In the genomic region with DNA sequence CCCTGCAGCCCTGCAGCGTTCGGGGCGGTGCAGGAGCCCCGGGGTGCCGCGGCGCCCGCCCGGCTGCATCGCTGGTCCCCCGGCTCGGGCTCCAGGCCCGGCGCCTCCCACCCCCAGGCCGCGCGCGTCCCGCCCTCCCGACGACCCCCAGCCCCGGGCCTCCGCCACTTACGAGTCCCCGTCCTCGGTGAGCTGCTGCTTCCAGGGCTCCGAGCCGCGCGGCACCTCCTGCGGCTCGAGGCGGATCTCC, we compare ENCODE assay signal across 8 cellular contexts. TPM values are rescaled to one million over a fixed set of nuclear protein-coding genes. Genes with fewer than 3 reads are reported as not detected.
DNase-seq lines count a peak whose midpoint lies in the region; ATAC-seq and TF ChIP-seq lines count a peak whose summit lies in the region.

No MANE protein-coding gene starts in this region.

- H3K36me3 ChIP-seq in H7 (replicated peaks; ENCODE audit: control insufficient read depth, insufficient read depth, low read length) (peaks cover 18% of the 10 kb centered on the region), spleen (peaks cover 3 to 46% (median 39%) of the 10 kb centered on the region in 6 donors)

- POLR2A ChIA-PET in T-cell (lab: Charles Lee) = interaction anchor here (0.6 to 6.3 kb wide), 43 partner anchors 10 to 687 kb away, joined by 3 to 242 read pairs (median 5); a partner anchor contains a TSS

- no peaks in the 10 kb centered on the region for H3K27me3 Mint-ChIP-seq in T-cell

- no peaks in the 10 kb centered on the region for H3K9me3 Mint-ChIP-seq in T-cell

- TF ChIP-seq CTCF in foreskin fibroblast (IDR thresholded peaks at IDR 0.05; ENCODE audit: low read depth, low read length) = no peak
- no peak for TF ChIP-seq CTCF in spleen (IDR thresholded peaks at IDR 0.05 in 8 of 11, conservative IDR thresholded peaks at IDR 0.05 in 3 of 11)

- 0 to 3% (median 1%) methylated on average over 10 to 33 of the region's 33 CpGs for WGBS in spleen, 5 donors

- no peak for DNase-seq in H7
- DNase-seq in T-cell = peak in 1 of 34 experiments; percentile 44
- no peak for DNase-seq in foreskin fibroblast
- DNase-seq in spleen = no peak
- DNase-seq in AG08395 (ENCODE audit: low spot score) = no peak
- no peak for DNase-seq in MV-4-11 (lab: John Stamatoyannopoulos, UW)

- H3K4me1 ChIP-seq in spleen = peaks cover 51 to 76% (median 65%) of the 10 kb centered on the region in 6 donors

- peaks cover 35% of the 10 kb centered on the region for H3K36me3 Mint-ChIP-seq in T-cell

- H3K4me1 Mint-ChIP-seq in T-cell = peaks cover 58 to 64% (median 59%) of the 10 kb centered on the region in 3 donors

- no peaks in the 10 kb centered on the region; the same call in 1 of the 2 replicates for H3K27me3 ChIP-seq in H7 (ENCODE audit: control insufficient read depth, insufficient read depth, low read length)
- H3K27me3 ChIP-seq in spleen (replicated peaks in 1 of 7) = no peaks in the 10 kb centered on the region

- ATAC-seq in T-cell (replicated peaks in 1 of 4) (no peak), GM18909 (IDR thresholded peaks at IDR 0.05; ENCODE audit: poor library complexity, unreplicated experiment) (no peak), GM21737 (IDR thresholded peaks at IDR 0.05; ENCODE audit: unreplicated experiment) (no peak)

- peak overlapping the region; percentile 90 to 93 (median 90) for H3K4me3 Mint-ChIP-seq in T-cell

- no peaks in the 10 kb centered on the region for H3K9me3 ChIP-seq in spleen

- peak overlapping the region; percentile 96 to 98 for H3K27ac Mint-ChIP-seq in T-cell

- CTCF ChIA-PET in T-cell (lab: Charles Lee) = interaction anchor here (0.5 to 4.7 kb wide), 18 partner anchors 9 to 773 kb away, joined by 3 to 63 read pairs (median 4); a partner anchor contains a TSS

- no peak for TF ChIP-seq POLR2A in spleen (IDR thresholded peaks at IDR 0.05)

- peak overlapping the region; percentile 91 for H3K4me3 ChIP-seq in H7 (ENCODE audit: insufficient read depth, low read depth, low read length)
- peak overlapping the region; percentile 78 to 88 for H3K4me3 ChIP-seq in foreskin fibroblast (ENCODE audit: low read depth in 1 of 2, low read length in 2 of 2)
- H3K4me3 ChIP-seq in spleen = peak overlapping the region; percentile 73 to 99 (median 95)

- peak overlapping the region; percentile 98 to 100 (median 99) for H3K27ac ChIP-seq in spleen

- intact Hi-C loops in spleen (cut with DNase I; ENCODE audit: low total_unique reads) = loop anchor here (10.0 kb wide), 1 partner anchor 69 kb away; no protein-coding TSS in a partner anchor

RNA-seq across cellular contexts. Expression of a gene that starts 0.4 kb away (rescaled TPM):
- total RNA-seq in H7 (2014; rRNA removed; shearing (Covaris generic)) = 49.2 and 64.3 TPM in 2 replicates
- total RNA-seq in T-cell = 1,000 to 10,000 TPM in 2 of 5 donors, 100 to 1,000 TPM in 3; 129 to 1,245 (median 169) TPM
- 100 to 1,000 TPM; 250 to 482 (median 319) TPM for total RNA-seq in spleen
- polyA plus RNA-seq in spleen = 100 to 1,000 TPM; 107 to 225 (median 149) TPM
